In the genomic region with DNA sequence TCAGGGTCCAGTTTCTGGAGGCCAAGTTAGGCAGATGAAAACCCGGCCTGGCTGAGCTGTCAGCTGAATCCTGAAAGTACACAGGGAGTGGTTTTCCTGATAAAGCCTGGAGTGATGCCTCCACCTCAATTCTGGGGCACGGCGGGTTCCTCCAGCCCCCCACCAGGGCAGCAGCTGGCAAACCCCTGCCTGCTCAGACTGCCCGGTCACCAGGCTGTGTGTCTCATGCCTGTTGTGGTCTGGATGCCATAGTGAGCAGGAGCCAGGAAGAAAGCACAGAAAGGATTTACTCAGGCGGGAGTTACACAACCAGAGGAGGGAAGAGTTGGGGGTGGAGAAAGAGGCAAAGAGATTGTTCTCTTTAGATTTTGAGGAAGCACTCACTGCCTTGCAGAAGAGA, we compare ENCODE assay signal across 11 cellular contexts.
DNase-seq lines count a peak whose midpoint lies in the region; ATAC-seq and TF ChIP-seq lines count a peak whose summit lies in the region.
"Had no signal": no experiment of that assay in that cellular context is flagged by ENCODE, and none has a peak within 500 bp of the region (broad histone marks: within the 10 kb centered on the region; RNA-seq: fewer than 3 reads in every experiment).

No MANE protein-coding gene starts in this region.

- POLR2A ChIA-PET in activated CD4-positive, alpha-beta memory T cell treated with anti-CD3 and anti-CD28 coated beads, Interleukin-2, amount 10 ng/mL, durations not matched to agents 7 days and 5 days (lab: Charles Lee) = no interaction called here
- POLR2A ChIA-PET in CD4-positive, alpha-beta T cell (lab: Charles Lee) = interaction anchor here (1.3 kb wide), 1 partner anchor 558 kb away, joined by 12 read pairs; no protein-coding TSS in a partner anchor
- POLR2A ChIA-PET in PC-3 (lab: Charles Lee; ENCODE audit: unreplicated experiment) = no interaction called here

- H3K27me3 ChIP-seq in fibroblast of lung (ENCODE audit: control insufficient read depth, insufficient read depth, low read length) = no peaks in the 10 kb centered on the region
- peaks cover 8% of the 10 kb centered on the region for H3K27me3 ChIP-seq in CD4-positive, alpha-beta T cell (ENCODE audit: control insufficient read depth, insufficient read depth, low read length)
- no peaks in the 10 kb centered on the region for H3K27me3 ChIP-seq in PC-3 (ENCODE audit: low read length)

- no peak for TF ChIP-seq CTCF in fibroblast of lung (conservative IDR thresholded peaks at IDR 0.05 in 1 of 2, IDR thresholded peaks at IDR 0.05 in 1 of 2; ENCODE audit: low read depth in 1 of 2, low read length in 2 of 2)
- no peak for TF ChIP-seq CTCF in omental fat pad (IDR thresholded peaks at IDR 0.05)
- no peak for TF ChIP-seq CTCF in CD4-positive, alpha-beta T cell (IDR thresholded peaks at IDR 0.05)
- no peak for TF ChIP-seq CTCF in PC-3 (conservative IDR thresholded peaks at IDR 0.05; ENCODE audit: low read depth, low read length)

- peaks cover 11% of the 10 kb centered on the region for H3K79me2 ChIP-seq in fibroblast of lung (ENCODE audit: control insufficient read depth, insufficient read depth, low read length)
- no peaks in the 10 kb centered on the region for H3K79me2 ChIP-seq in PC-3 (ENCODE audit: low read length)

- no peaks in the 10 kb centered on the region for H3F3A ChIP-seq in PC-3 (ENCODE audit: low read length, unreplicated experiment)

- intact Hi-C loops in CD4-positive, alpha-beta T cell (cut with DNase I, micrococcal nuclease) = loop anchor here (2.0 to 10.0 kb wide), 4 partner anchors 284 to 600 kb away; no protein-coding TSS in a partner anchor
- intact Hi-C loops in PC-3 (cut with micrococcal nuclease) = loop anchor here (2.0 to 5.0 kb wide), 4 partner anchors 87 to 290 kb away; a partner anchor contains a TSS

- H3K4me1 ChIP-seq in fibroblast of lung (ENCODE audit: control insufficient read depth, extremely low read depth, insufficient read depth, low read length) = peaks cover 22% of the 10 kb centered on the region
- 0 out of 2 replicates have a peak, but pooled peaks cover 4% of the 10 kb centered on the region for H3K4me1 ChIP-seq in PC-3 (ENCODE audit: insufficient read depth, low read length)

- no peak overlapping the region for H3K4me3 ChIP-seq in fibroblast of lung (replicated peaks in 1 of 4; ENCODE audit: control extremely low read depth in 1 of 4, insufficient read depth in 1 of 4, low read depth in 3 of 4, low read length in 4 of 4)
- no peak overlapping the region for H3K4me3 ChIP-seq in PC-3 (ENCODE audit: low read length)

- no peaks in the 10 kb centered on the region for H3K9me3 Mint-ChIP-seq in activated CD4-positive, alpha-beta memory T cell treated with anti-CD3 and anti-CD28 coated beads, Interleukin-2, amount 10 ng/mL, durations not matched to agents 7 days and 5 days
- H3K9me3 Mint-ChIP-seq in CD4-positive, alpha-beta T cell = no peaks in the 10 kb centered on the region

- H3K9me2 ChIP-seq in PC-3 (replicated peaks; ENCODE audit: low read length) = no peaks in the 10 kb centered on the region

- H3K4me2 ChIP-seq in fibroblast of lung (ENCODE audit: extremely low read depth, insufficient read depth, low read length) (no peak overlapping the region), PC-3 (ENCODE audit: low read length) (no peak overlapping the region)

- H2AFZ ChIP-seq in fibroblast of lung (ENCODE audit: low read length) = no peak overlapping the region
- no peak overlapping the region for H2AFZ ChIP-seq in PC-3 (ENCODE audit: low read length)

- no peaks in the 10 kb centered on the region for H3K27me3 Mint-ChIP-seq in activated CD4-positive, alpha-beta memory T cell treated with anti-CD3 and anti-CD28 coated beads, Interleukin-2, amount 10 ng/mL, durations not matched to agents 7 days and 5 days
- H3K27me3 Mint-ChIP-seq in CD4-positive, alpha-beta T cell = peaks cover 5% of the 10 kb centered on the region

- CTCF ChIA-PET in activated CD4-positive, alpha-beta memory T cell treated with anti-CD3 and anti-CD28 coated beads, Interleukin-2, amount 10 ng/mL, durations not matched to agents 7 days and 5 days (lab: Charles Lee) = interaction anchor here (0.6 to 6.4 kb wide), 20 partner anchors 10 to 600 kb away, joined by 3 to 76 read pairs (median 4); no protein-coding TSS in a partner anchor
- CTCF ChIA-PET in CD4-positive, alpha-beta T cell (lab: Charles Lee) = interaction anchor here (1.1 to 1.8 kb wide), 3 partner anchors 478 to 600 kb away, joined by 3 to 31 read pairs (median 4); no protein-coding TSS in a partner anchor
- CTCF ChIA-PET in PC-3 (lab: Charles Lee) = interaction anchor here (0.6 to 1.2 kb wide), 8 partner anchors 61 to 601 kb away, joined by 3 to 15 read pairs (median 5); no protein-coding TSS in a partner anchor

- H3K4me1 Mint-ChIP-seq in activated CD4-positive, alpha-beta memory T cell treated with anti-CD3 and anti-CD28 coated beads, Interleukin-2, amount 10 ng/mL, durations not matched to agents 7 days and 5 days = no peaks in the 10 kb centered on the region
- H3K4me1 Mint-ChIP-seq in CD4-positive, alpha-beta T cell (ENCODE audit: low read depth) = no peaks in the 10 kb centered on the region

- H3K27ac ChIP-seq in fibroblast of lung (ENCODE audit: insufficient read depth, low read length) (peak overlapping the region; percentile 56), PC-3 (ENCODE audit: low read length) (no peak overlapping the region)
- no peak overlapping the region for H3K27ac ChIP-seq in CD4-positive, alpha-beta T cell (ENCODE audit: low read depth, low read length)
- H3K27ac ChIP-seq: neutrophil had no signal

- H3K9me3 ChIP-seq in fibroblast of lung (ENCODE audit: control insufficient read depth, insufficient read depth, low read depth, low read length) (no peaks in the 10 kb centered on the region), PC-3 (ENCODE audit: low read length) (no peaks in the 10 kb centered on the region)
- no peaks in the 10 kb centered on the region for H3K9me3 ChIP-seq in CD4-positive, alpha-beta T cell (ENCODE audit: control insufficient read depth, low read length)
- H3K9me3 ChIP-seq: neutrophil had no signal

- BruUV-seq in PC-3 (replicated peaks; lab: Mats Ljungman, UMichigan) = no TSS peak

- H3K36me3 ChIP-seq in fibroblast of lung (ENCODE audit: control insufficient read depth, insufficient read depth, low read length) = peaks cover 8% of the 10 kb centered on the region
- no peaks in the 10 kb centered on the region; the same call in 1 of the 2 replicates for H3K36me3 ChIP-seq in PC-3 (ENCODE audit: low read depth, low read length)
- H3K36me3 ChIP-seq: neutrophil had no signal

- H3K9ac ChIP-seq in fibroblast of lung (ENCODE audit: insufficient read depth, low read length) = no peak overlapping the region
- H3K9ac ChIP-seq in PC-3 (ENCODE audit: low read length) = no peak overlapping the region

- H4K20me1 ChIP-seq in fibroblast of lung (ENCODE audit: control insufficient read depth, extremely low read depth, insufficient read depth, low read length) (no peaks in the 10 kb centered on the region), PC-3 (ENCODE audit: low read length) (no peaks in the 10 kb centered on the region)

- peak; percentile 81 for ATAC-seq in omental fat pad (ENCODE audit: low FRiP score)
- ATAC-seq in CD4-positive, alpha-beta T cell (ENCODE audit: poor library complexity) = no peak
- no peak for ATAC-seq in PC-3
- ATAC-seq: stimulated activated naive CD8-positive, alpha-beta T cell treated with anti-CD3 and anti-CD28 coated beads, Interleukin-15, Interleukin-2, amounts not matched to agents 100 U/mL and 50 U/mL, for 24 hours had no signal

- H3K27ac Mint-ChIP-seq in activated CD4-positive, alpha-beta memory T cell treated with anti-CD3 and anti-CD28 coated beads, Interleukin-2, amount 10 ng/mL, durations not matched to agents 7 days and 5 days = no peak overlapping the region
- no peak overlapping the region for H3K27ac Mint-ChIP-seq in CD4-positive, alpha-beta T cell
- H3K27ac Mint-ChIP-seq: CD4-positive, CD25-positive, alpha-beta regulatory T cell had no signal

- DNase-seq in AG08396 (ENCODE audit: low spot score) (peak; percentile 71), NOMO-1 treated with DMSO at 0.1 percent for 48 hours (lab: John Stamatoyannopoulos, UW; ENCODE audit: unreplicated experiment) (peak; percentile 88), fibroblast of lung (ENCODE audit: low read depth in 2 of 2) (peak; percentile 67 to 84), omental fat pad (ENCODE audit: low spot score) (no peak), PC-3 (no peak)
- DNase-seq in activated CD4-positive, alpha-beta memory T cell treated with anti-CD3 and anti-CD28 coated beads, Interleukin-2, amount 10 ng/mL, durations not matched to agents 7 days and 5 days = no peak
- no peak for DNase-seq in activated CD4-positive, CD25-positive, alpha-beta regulatory T cell (lab: John Stamatoyannopoulos, UW)
- no peak for DNase-seq in CD4-positive, alpha-beta T cell

- no peaks in the 10 kb centered on the region for H3K36me3 Mint-ChIP-seq in activated CD4-positive, alpha-beta memory T cell treated with anti-CD3 and anti-CD28 coated beads, Interleukin-2, amount 10 ng/mL, durations not matched to agents 7 days and 5 days (ENCODE audit: low read depth)
- H3K36me3 Mint-ChIP-seq in CD4-positive, alpha-beta T cell (ENCODE audit: low read depth) = no peaks in the 10 kb centered on the region
- H3K36me3 Mint-ChIP-seq: CD4-positive, CD25-positive, alpha-beta regulatory T cell had no signal

- H3K4me3 Mint-ChIP-seq in activated CD4-positive, alpha-beta memory T cell treated with anti-CD3 and anti-CD28 coated beads, Interleukin-2, amount 10 ng/mL, durations not matched to agents 7 days and 5 days = no peak overlapping the region
- H3K4me3 Mint-ChIP-seq in CD4-positive, alpha-beta T cell = no peak overlapping the region
- H3K4me3 Mint-ChIP-seq: CD4-positive, CD25-positive, alpha-beta regulatory T cell had no signal

Comparison
In these comparisons a context has a peak if more than half of its experiments do, and no peak if none do; other contexts are left out.
1. DNase-seq: peak in AG08396 (single experiment), NOMO-1 treated with DMSO at 0.1 percent for 48 hours (single experiment) and fibroblast of lung (2 of 2); none in omental fat pad (single experiment), activated CD4-positive, alpha-beta memory T cell treated with anti-CD3 and anti-CD28 coated beads, Interleukin-2, amount 10 ng/mL, durations not matched to agents 7 days and 5 days (single experiment), activated CD4-positive, CD25-positive, alpha-beta regulatory T cell (0 of 4), CD4-positive, alpha-beta T cell (0 of 10) and PC-3 (single experiment).